In genomic region chr3:4508048-4508981, GRCh38 we compare ENCODE assay signal across 13 cellular contexts. TPM values are rescaled to one million over a fixed set of nuclear protein-coding genes. Genes with fewer than 3 reads are reported as not detected.
DNase-seq lines count a peak whose midpoint lies in the region; ATAC-seq and TF ChIP-seq lines count a peak whose summit lies in the region.
"Had no signal": no experiment of that assay in that cellular context is flagged by ENCODE, and none has a peak within 500 bp of the region (broad histone marks: within the 10 kb centered on the region; RNA-seq: fewer than 3 reads in every experiment).

No MANE protein-coding gene starts in this region.

- H2AFZ ChIP-seq in smooth muscle cell (ENCODE audit: low read depth) = no peak overlapping the region

- H3K4me1 Mint-ChIP-seq in nephron progenitor cell = peaks cover 99% of the 10 kb centered on the region

- no peaks in the 10 kb centered on the region for H3K9me3 Mint-ChIP-seq in nephron progenitor cell

- H3K36me3 ChIP-seq in smooth muscle cell (ENCODE audit: low read depth) = no peaks in the 10 kb centered on the region
- no peaks in the 10 kb centered on the region for H3K36me3 ChIP-seq in A673 (ENCODE audit: insufficient read depth, low read length, poor library complexity, severe bottlenecking)
- H3K36me3 ChIP-seq: breast epithelium had no signal

- no peaks in the 10 kb centered on the region for H3F3A ChIP-seq in smooth muscle cell (ENCODE audit: low read depth)

- H3K79me2 ChIP-seq in smooth muscle cell (ENCODE audit: low read depth) = no peaks in the 10 kb centered on the region

- H4K20me1 ChIP-seq in smooth muscle cell (ENCODE audit: low read depth) = no peaks in the 10 kb centered on the region

- no peak for TF ChIP-seq CTCF in nephron progenitor cell (IDR thresholded peaks at IDR 0.05)
- no peak for TF ChIP-seq CTCF in smooth muscle cell (IDR thresholded peaks at IDR 0.05; ENCODE audit: borderline replicate concordance, insufficient read depth, poor library complexity, severe bottlenecking)
- no peak for TF ChIP-seq CTCF in A673 (conservative IDR thresholded peaks at IDR 0.05; ENCODE audit: low read depth, low read length)

- H3K27ac ChIP-seq in smooth muscle cell (ENCODE audit: low read depth) (no peak overlapping the region), A673 (ENCODE audit: low read depth, low read length, poor library complexity, severe bottlenecking) (no peak overlapping the region)
- H3K27ac ChIP-seq: breast epithelium, psoas muscle, VCaP had no signal

- intact Hi-C loops in A673 (cut with micrococcal nuclease; ENCODE audit: unreplicated experiment) = no loop called here

- H3K4me1 ChIP-seq in smooth muscle cell (ENCODE audit: low read depth) (peaks cover 19% of the 10 kb centered on the region), A673 (ENCODE audit: insufficient read depth, low read length, poor library complexity, severe bottlenecking) (peaks cover 3% of the 10 kb centered on the region)
- H3K4me1 ChIP-seq: psoas muscle had no signal

- POLR2A ChIA-PET in A673 (lab: Charles Lee; ENCODE audit: low non-redundant PET) = no interaction called here

- DNase-seq in nephron progenitor cell (peak; percentile 42), smooth muscle cell (lab: John Stamatoyannopoulos, UW; ENCODE audit: unreplicated experiment) (no peak), A673 (ENCODE audit: low spot score) (no peak), NCI-H748 treated with DMSO at 0.1 percent for 48 hours (lab: John Stamatoyannopoulos, UW) (no peak), left lobe of liver (ENCODE audit: low spot score) (no peak)
- DNase-seq: hypothalamus, NCI-H187, psoas muscle had no signal

- no peak overlapping the region for H3K9ac ChIP-seq in smooth muscle cell (ENCODE audit: low read depth)

- CTCF ChIA-PET in A673 (lab: Charles Lee) = no interaction called here

- ATAC-seq in GM18870 (IDR thresholded peaks at IDR 0.05; ENCODE audit: unreplicated experiment) (peak; percentile 72), GM21825 (IDR thresholded peaks at IDR 0.05; ENCODE audit: unreplicated experiment) (peak; percentile 64), HG03469 (IDR thresholded peaks at IDR 0.05; ENCODE audit: unreplicated experiment) (peak; percentile 60), left lobe of liver (no peak)
- ATAC-seq: psoas muscle had no signal

- H3K4me3 Mint-ChIP-seq in nephron progenitor cell = peak overlapping the region; percentile 70

- H3K27me3 Mint-ChIP-seq in nephron progenitor cell (ENCODE audit: low read depth, poor library complexity) = no peaks in the 10 kb centered on the region

- H3K4me3 ChIP-seq in smooth muscle cell (no peak overlapping the region), A673 (ENCODE audit: low read depth, low read length, poor library complexity, severe bottlenecking) (no peak overlapping the region)
- H3K4me3 ChIP-seq: breast epithelium, psoas muscle had no signal

- H3K9me3 ChIP-seq in smooth muscle cell (replicated peaks; ENCODE audit: low read depth) (no peaks in the 10 kb centered on the region), A673 (ENCODE audit: low read depth, low read length, poor library complexity, severe bottlenecking) (no peaks in the 10 kb centered on the region)
- H3K9me3 ChIP-seq: breast epithelium, psoas muscle had no signal

- H3K27ac Mint-ChIP-seq in nephron progenitor cell = peak overlapping the region; percentile 93

- H3K4me2 ChIP-seq in smooth muscle cell = no peak overlapping the region

- H3K36me3 Mint-ChIP-seq in nephron progenitor cell (ENCODE audit: low read depth) = peaks cover 29% of the 10 kb centered on the region

- 85% methylated on average over 8 of the region's 8 CpGs for WGBS in smooth muscle cell (ENCODE audit: low lambda C conversion rate)

- no TSS peak for BruUV-seq in A673 (replicated peaks; lab: Mats Ljungman, UMichigan)

- no peaks in the 10 kb centered on the region for H3K27me3 ChIP-seq in smooth muscle cell (ENCODE audit: low read depth)
- no peaks in the 10 kb centered on the region for H3K27me3 ChIP-seq in A673 (replicated peaks; ENCODE audit: insufficient read depth, low read depth, low read length, poor library complexity)
- H3K27me3 ChIP-seq: breast epithelium had no signal

RNA-seq across cellular contexts. Expression of gene ITPR1, which starts 15.2 kb away (rescaled TPM):
- total RNA-seq in smooth muscle cell (28.6 and 31.6 TPM in 2 replicates), A673 (2021) (8.0 and 8.6 TPM in 2 replicates), left lobe of liver (8.7 TPM)
- 16.4 and 17.9 TPM in 2 replicates for polyA plus RNA-seq in smooth muscle cell

RNA-seq across cellular contexts. Expression of gene SUMF1, which starts 41.2 kb away (rescaled TPM):
- 29.5 and 39.4 TPM in 2 replicates for total RNA-seq in smooth muscle cell
- polyA plus RNA-seq in smooth muscle cell = 28.1 and 28.3 TPM in 2 replicates
- 7.3 and 7.8 TPM in 2 replicates for total RNA-seq in A673 (2021)
- total RNA-seq in left lobe of liver = 21.7 TPM
